In the genomic region with DNA sequence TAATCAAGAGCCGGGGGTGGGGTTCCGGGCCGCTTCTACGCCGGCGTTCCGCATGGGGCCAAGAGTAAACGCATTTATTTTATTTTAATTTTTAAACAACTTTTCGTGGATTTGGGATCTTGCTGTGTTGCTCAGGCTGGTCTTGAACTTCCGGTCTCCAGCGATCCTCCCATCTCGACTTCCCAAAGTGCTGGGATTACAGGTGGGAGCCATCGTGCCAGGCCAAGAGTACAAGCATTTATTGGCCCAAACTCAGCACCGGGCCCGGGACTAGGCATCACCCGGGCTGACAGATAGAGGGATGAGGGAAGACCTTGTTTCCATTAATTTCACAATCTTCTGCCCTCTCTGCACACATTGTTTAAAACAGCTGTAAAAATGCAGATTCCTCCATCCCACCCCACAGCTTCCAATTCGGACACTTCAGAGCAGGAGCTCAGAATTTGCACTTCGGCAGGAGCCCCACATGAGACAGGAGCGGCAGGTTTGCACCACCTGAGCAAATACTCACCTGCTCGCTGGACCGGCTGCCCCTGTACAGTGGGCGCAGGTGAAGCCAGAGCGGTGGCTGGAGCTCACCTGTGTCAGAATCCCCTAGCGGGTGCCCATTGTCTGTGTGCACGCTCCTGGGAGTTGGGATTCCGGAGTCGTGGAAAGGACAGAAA, we compare ENCODE assay signal across 8 cellular contexts. TPM values are rescaled to one million over a fixed set of nuclear protein-coding genes. Genes with fewer than 3 reads are reported as not detected.
DNase-seq lines count a peak whose midpoint lies in the region; ATAC-seq, FAIRE-seq and TF ChIP-seq lines count a peak whose summit lies in the region.

No MANE protein-coding gene starts in this region.

- peaks cover 11% of the 10 kb centered on the region for H3K4me1 ChIP-seq in SJCRH30

- FAIRE-seq in GM19239 (lab: Jason Lieb, UNC) = no peak

- H3K9me3 Mint-ChIP-seq in T-helper 2 cell treated with Interferon-gamma antibody and Interleukin-4, amounts not matched to agents 5 μg/mL and 100 μg/mL, for 36 hours = no peaks in the 10 kb centered on the region
- H3K9me3 Mint-ChIP-seq in glutamatergic neuron (ENCODE audit: unreplicated experiment) = no peaks in the 10 kb centered on the region
- H3K9me3 Mint-ChIP-seq in stimulated activated naive B cell treated with anti-CD40 and anti-IgM and Interleukin-4, amounts not matched to agents 10 μg/mL and 1 μg/mL and 100 μg/mL, for 72 hours = no peaks in the 10 kb centered on the region

- no peak overlapping the region for H3K27ac Mint-ChIP-seq in T-helper 2 cell treated with Interferon-gamma antibody and Interleukin-4, amounts not matched to agents 5 μg/mL and 100 μg/mL, for 36 hours
- H3K27ac Mint-ChIP-seq in glutamatergic neuron (ENCODE audit: unreplicated experiment) = no peak overlapping the region
- H3K27ac Mint-ChIP-seq in stimulated activated naive B cell treated with anti-CD40 and anti-IgM and Interleukin-4, amounts not matched to agents 10 μg/mL and 1 μg/mL and 100 μg/mL, for 72 hours = no peak overlapping the region

- no peak for ATAC-seq in stimulated activated naive B cell treated with anti-CD40 and anti-IgM and Interleukin-4, amounts not matched to agents 10 μg/mL and 1 μg/mL and 100 μg/mL, for 72 hours (replicated peaks)

- no peaks in the 10 kb centered on the region for H3K9me3 ChIP-seq in SJCRH30 (replicated peaks)

- peaks cover 3% of the 10 kb centered on the region for H3K27me3 Mint-ChIP-seq in T-helper 2 cell treated with Interferon-gamma antibody and Interleukin-4, amounts not matched to agents 5 μg/mL and 100 μg/mL, for 36 hours (ENCODE audit: low read depth)
- H3K27me3 Mint-ChIP-seq in glutamatergic neuron (ENCODE audit: unreplicated experiment) = no peaks in the 10 kb centered on the region
- H3K27me3 Mint-ChIP-seq in stimulated activated naive B cell treated with anti-CD40 and anti-IgM and Interleukin-4, amounts not matched to agents 10 μg/mL and 1 μg/mL and 100 μg/mL, for 72 hours = peaks cover 0 to 3% of the 10 kb centered on the region in 2 donors

- peaks cover 2% of the 10 kb centered on the region; the same call in 1 of the 2 replicates for H3K36me3 ChIP-seq in SJCRH30

- H3K4me1 Mint-ChIP-seq in T-helper 2 cell treated with Interferon-gamma antibody and Interleukin-4, amounts not matched to agents 5 μg/mL and 100 μg/mL, for 36 hours (ENCODE audit: low read depth) = peaks cover 9% of the 10 kb centered on the region
- no peaks in the 10 kb centered on the region for H3K4me1 Mint-ChIP-seq in glutamatergic neuron (ENCODE audit: low read depth, unreplicated experiment)
- H3K4me1 Mint-ChIP-seq in stimulated activated naive B cell treated with anti-CD40 and anti-IgM and Interleukin-4, amounts not matched to agents 10 μg/mL and 1 μg/mL and 100 μg/mL, for 72 hours = peaks cover 3 to 24% of the 10 kb centered on the region in 2 donors

- H3K4me3 Mint-ChIP-seq in T-helper 2 cell treated with Interferon-gamma antibody and Interleukin-4, amounts not matched to agents 5 μg/mL and 100 μg/mL, for 36 hours = peak overlapping the region; percentile 78
- peak overlapping the region; percentile 78 for H3K4me3 Mint-ChIP-seq in glutamatergic neuron (ENCODE audit: unreplicated experiment)
- H3K4me3 Mint-ChIP-seq in stimulated activated naive B cell treated with anti-CD40 and anti-IgM and Interleukin-4, amounts not matched to agents 10 μg/mL and 1 μg/mL and 100 μg/mL, for 72 hours = peak overlapping the region; percentile 72 to 76

- H3K36me3 Mint-ChIP-seq in T-helper 2 cell treated with Interferon-gamma antibody and Interleukin-4, amounts not matched to agents 5 μg/mL and 100 μg/mL, for 36 hours (ENCODE audit: low read depth) = peaks cover 10% of the 10 kb centered on the region
- H3K36me3 Mint-ChIP-seq in glutamatergic neuron (ENCODE audit: unreplicated experiment) = no peaks in the 10 kb centered on the region
- H3K36me3 Mint-ChIP-seq in stimulated activated naive B cell treated with anti-CD40 and anti-IgM and Interleukin-4, amounts not matched to agents 10 μg/mL and 1 μg/mL and 100 μg/mL, for 72 hours = peaks cover 5% of the 10 kb centered on the region in 2 donors

- DNase-seq in T-helper 2 cell treated with Interferon-gamma antibody and Interleukin-4, amounts not matched to agents 5 μg/mL and 100 μg/mL, for 36 hours (ENCODE audit: low spot score) = no peak
- DNase-seq in T-helper 2 cell (no peak), SJCRH30 (no peak), glutamatergic neuron (no peak), GM19239 (ENCODE audit: insufficient read length, low spot score) (no peak), NCI-H2081 treated with DMSO at 0.1 percent for 48 hours (lab: John Stamatoyannopoulos, UW) (no peak), AG08395 (ENCODE audit: low spot score) (no peak)
- no peak for DNase-seq in stimulated activated naive B cell treated with anti-CD40 and anti-IgM and Interleukin-4, amounts not matched to agents 10 μg/mL and 1 μg/mL and 100 μg/mL, for 72 hours

- TF ChIP-seq CTCF in glutamatergic neuron (IDR thresholded peaks at IDR 0.05; ENCODE audit: partially characterized antibody, unreplicated experiment) = no peak

- H3K27me3 ChIP-seq in SJCRH30 = no peaks in the 10 kb centered on the region

- H3K27ac ChIP-seq in SJCRH30 = 0 out of 2 replicates have a peak overlapping the region, but pooled peaks have one; percentile 33

- H3K4me3 ChIP-seq in SJCRH30 = peak overlapping the region; percentile 86

RNA-seq across cellular contexts. Expression of a gene that starts 0.7 kb away (rescaled TPM):
- 50.9 and 51.2 TPM in 2 replicates for total RNA-seq in SJCRH30 (2014; rRNA removed; shearing (Covaris generic))
- 7.1 TPM for total RNA-seq in glutamatergic neuron (ENCODE audit: unreplicated experiment)
